Comparison of ENCODE assay signal across 26 cellular contexts in the genomic region with DNA sequence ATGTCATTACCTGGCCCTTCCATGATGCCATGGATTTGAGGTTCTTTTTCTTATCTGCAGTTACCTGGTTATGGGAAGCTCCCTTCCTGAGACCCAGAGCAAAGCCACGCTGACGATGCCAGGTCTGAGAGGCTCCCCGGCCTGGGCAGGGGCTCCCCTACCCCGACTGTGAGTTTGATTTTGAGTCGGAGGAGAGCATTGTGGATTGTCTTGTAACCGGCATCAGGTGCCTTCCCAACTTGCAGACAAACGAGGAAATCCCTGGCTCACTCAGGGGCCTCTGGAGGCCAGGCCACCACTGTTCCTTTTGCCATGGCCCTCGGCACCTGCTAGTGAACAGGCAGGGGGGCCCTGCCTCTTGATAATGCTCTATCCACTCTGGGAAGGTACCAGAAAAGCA.
DNase-seq lines count a peak whose midpoint lies in the region; ATAC-seq, FAIRE-seq and TF ChIP-seq lines count a peak whose summit lies in the region.
"Had no signal": no experiment of that assay in that cellular context is flagged by ENCODE, and none has a peak within 500 bp of the region (broad histone marks: within the 10 kb centered on the region; RNA-seq: fewer than 3 reads in every experiment).

No MANE protein-coding gene starts in this region.

- H3K9me3 ChIP-seq in osteoblast (ENCODE audit: low read depth, low read length) (no peaks in the 10 kb centered on the region), mammary epithelial cell (replicated peaks; ENCODE audit: insufficient read depth, low read length) (peaks cover 52% of the 10 kb centered on the region)
- H3K9me3 ChIP-seq: A549; BLaER1 treated with 17β-estradiol and CSF1 and Interleukin-3, amounts not matched to agents 10 nM and 100 nM; MG63; SJCRH30 had no signal

- H3K4me1 Mint-ChIP-seq in activated naive CD4-positive, alpha-beta T cell treated with anti-CD3 and anti-CD28 coated beads for 36 hours (ENCODE audit: low read depth): no peaks in the 10 kb centered on the region

- H3K27me3 ChIP-seq in bronchial epithelial cell (ENCODE audit: control insufficient read depth, insufficient read depth, low read length) (no peaks in the 10 kb centered on the region), osteoblast (ENCODE audit: insufficient read depth, low read length) (no peaks in the 10 kb centered on the region), mammary epithelial cell (ENCODE audit: insufficient read depth, low read length) (no peaks in the 10 kb centered on the region)
- H3K27me3 ChIP-seq: MG63, SJCRH30 had no signal

- H4K20me1 ChIP-seq in osteoblast (ENCODE audit: insufficient read depth, low read length): peaks cover 2% of the 10 kb centered on the region
- H4K20me1 ChIP-seq in mammary epithelial cell (ENCODE audit: insufficient read depth, low read length): no peaks in the 10 kb centered on the region

- DNase-seq in activated naive CD4-positive, alpha-beta T cell treated with anti-CD3 and anti-CD28 coated beads, Interleukin-2, amount 50 U/mL, for 72 hours (ENCODE audit: low spot score in 2 of 2): no peak
- DNase-seq in activated naive CD4-positive, alpha-beta T cell treated with anti-CD3 and anti-CD28 coated beads for 36 hours: no peak
- no peak for DNase-seq in bronchial epithelial cell (ENCODE audit: low read depth)
- peak; percentile 6 for DNase-seq in osteoblast (ENCODE audit: insufficient read length, low spot score, missing footprints)
- DNase-seq in foreskin fibroblast: no peak
- DNase-seq in mammary epithelial cell: no peak
- DNase-seq in SKM-1 treated with dmso at 0.1 percent for 144 hours (lab: John Stamatoyannopoulos, UW; ENCODE audit: unreplicated experiment): no peak
- DNase-seq: AML-193; CD4-positive, alpha-beta T cell; DMS53; GM23248; H7; MG63; NCI-H2029; NCI-H446; NCI-H524 treated with DMSO at 0.1 percent for 48 hours; NCI-H774; SJCRH30 had no signal

- H3K4me2 ChIP-seq in osteoblast (ENCODE audit: insufficient read depth, low read length) (no peak overlapping the region), mammary epithelial cell (ENCODE audit: insufficient read depth, low read depth, low read length) (no peak overlapping the region)
- H3K4me2 ChIP-seq: A549; BLaER1 treated with 17β-estradiol and CSF1 and Interleukin-3, amounts not matched to agents 10 nM and 100 nM had no signal

- in situ Hi-C loops in mammary epithelial cell (cut with MboI; ENCODE audit: low sequenced_read_pairs in 2 of 2): no loop called here

- H3K27me3 Mint-ChIP-seq in activated naive CD4-positive, alpha-beta T cell treated with anti-CD3 and anti-CD28 coated beads for 36 hours (ENCODE audit: low read depth): no peaks in the 10 kb centered on the region
- H3K27me3 Mint-ChIP-seq: CD4-positive, alpha-beta T cell had no signal

- H3K36me3 ChIP-seq in bronchial epithelial cell (ENCODE audit: control insufficient read depth, insufficient read depth, low read length): no peaks in the 10 kb centered on the region
- peaks cover 22% of the 10 kb centered on the region for H3K36me3 ChIP-seq in osteoblast (ENCODE audit: insufficient read depth, low read length)
- H3K36me3 ChIP-seq in mammary epithelial cell (ENCODE audit: insufficient read depth, low read length): no peaks in the 10 kb centered on the region
- H3K36me3 ChIP-seq: MG63, SJCRH30 had no signal

- H3K27ac ChIP-seq in osteoblast (ENCODE audit: low read depth, low read length) (no peak overlapping the region), mammary epithelial cell (ENCODE audit: insufficient read depth, low read depth, low read length) (no peak overlapping the region)
- H3K27ac ChIP-seq: A549; BLaER1 treated with 17β-estradiol and CSF1 and Interleukin-3, amounts not matched to agents 10 nM and 100 nM; GM23248; SJCRH30 had no signal

- H3K4me1 ChIP-seq in osteoblast (ENCODE audit: insufficient read depth, low read length): no peaks in the 10 kb centered on the region
- no peaks in the 10 kb centered on the region for H3K4me1 ChIP-seq in mammary epithelial cell (ENCODE audit: insufficient read depth, low read length)
- H3K4me1 ChIP-seq: A549, SJCRH30 had no signal

- H2AFZ ChIP-seq in osteoblast (ENCODE audit: low read length): no peak overlapping the region
- H2AFZ ChIP-seq in mammary epithelial cell (ENCODE audit: low read depth, low read length): no peak overlapping the region
- H2AFZ ChIP-seq: GM23248 had no signal

- FAIRE-seq in bronchial epithelial cell (lab: Jason Lieb, UNC): peak; percentile 64
- FAIRE-seq: A549, D721Med, G401.6, GM12878, HepG2, K562 had no signal

- H3K4me3 Mint-ChIP-seq in activated naive CD4-positive, alpha-beta T cell treated with anti-CD3 and anti-CD28 coated beads for 36 hours: no peak overlapping the region
- H3K4me3 Mint-ChIP-seq: CD4-positive, alpha-beta T cell had no signal

- WGBS in mammary epithelial cell (ENCODE audit: low coverage, missing lambda C conversion rate): 72% methylated on average over 6 of the region's 8 CpGs

- BruUV-seq in mammary epithelial cell (replicated peaks; lab: Mats Ljungman, UMichigan): no TSS peak

- H3K36me3 Mint-ChIP-seq in activated naive CD4-positive, alpha-beta T cell treated with anti-CD3 and anti-CD28 coated beads, Interleukin-2, amount 50 U/mL, for 72 hours: peaks cover 0 to 8% of the 10 kb centered on the region in 2 donors
- no peaks in the 10 kb centered on the region for H3K36me3 Mint-ChIP-seq in activated naive CD4-positive, alpha-beta T cell treated with anti-CD3 and anti-CD28 coated beads for 36 hours (ENCODE audit: low read depth)

- no peak for ATAC-seq in activated naive CD4-positive, alpha-beta T cell treated with anti-CD3 and anti-CD28 coated beads, Interleukin-2, amount 50 U/mL, for 72 hours
- ATAC-seq: A549, GM12878, HepG2, K562, Right ventricle myocardium inferior had no signal

- CTCF ChIA-PET in activated naive CD4-positive, alpha-beta T cell treated with anti-CD3 and anti-CD28 coated beads for 36 hours (lab: Charles Lee): interaction anchor here (3.5 kb wide), 1 partner anchor 221 kb away, joined by 18 read pairs; no protein-coding TSS in a partner anchor
- CTCF ChIA-PET in mammary epithelial cell (lab: Charles Lee; ENCODE audit: low non-redundant PET): no interaction called here

- peak overlapping the region; percentile 40 to 71 for H3K27ac Mint-ChIP-seq in activated naive CD4-positive, alpha-beta T cell treated with anti-CD3 and anti-CD28 coated beads, Interleukin-2, amount 50 U/mL, for 72 hours
- no peak overlapping the region for H3K27ac Mint-ChIP-seq in activated naive CD4-positive, alpha-beta T cell treated with anti-CD3 and anti-CD28 coated beads for 36 hours
- H3K27ac Mint-ChIP-seq: CD4-positive, alpha-beta T cell had no signal

- dilution Hi-C loops in mammary epithelial cell (cut with HindIII; ENCODE audit: low sequenced_read_pairs): no loop called here

- intact Hi-C loops in activated naive CD4-positive, alpha-beta T cell treated with anti-CD3 and anti-CD28 coated beads for 36 hours (cut with micrococcal nuclease): no loop called here
- intact Hi-C loops in mammary epithelial cell (cut with micrococcal nuclease): no loop called here

- H3K4me3 ChIP-seq in bronchial epithelial cell (ENCODE audit: low read depth, low read length) (no peak overlapping the region), osteoblast (ENCODE audit: insufficient read depth, low read length) (no peak overlapping the region), foreskin fibroblast (ENCODE audit: low read depth in 1 of 2, low read length in 2 of 2) (no peak overlapping the region), mammary epithelial cell (replicated peaks in 1 of 3; ENCODE audit: insufficient read depth in 1 of 3, low read depth in 2 of 3, low read length in 3 of 3) (no peak overlapping the region)
- H3K4me3 ChIP-seq: A549; BLaER1 treated with 17β-estradiol and CSF1 and Interleukin-3, amounts not matched to agents 10 nM and 100 nM; GM12878; GM23248; K562; MG63; SJCRH30 had no signal

- H3K9me3 Mint-ChIP-seq in activated naive CD4-positive, alpha-beta T cell treated with anti-CD3 and anti-CD28 coated beads, Interleukin-2, amount 50 U/mL, for 72 hours: no peaks in the 10 kb centered on the region
- no peaks in the 10 kb centered on the region for H3K9me3 Mint-ChIP-seq in activated naive CD4-positive, alpha-beta T cell treated with anti-CD3 and anti-CD28 coated beads for 36 hours
- H3K9me3 Mint-ChIP-seq: CD4-positive, alpha-beta T cell had no signal

- H3K79me2 ChIP-seq in osteoblast (ENCODE audit: insufficient read depth, low read length): no peaks in the 10 kb centered on the region
- H3K79me2 ChIP-seq in mammary epithelial cell (ENCODE audit: insufficient read depth, low read length): no peaks in the 10 kb centered on the region

- H3K9ac ChIP-seq in mammary epithelial cell (ENCODE audit: insufficient read depth, low read length): no peak overlapping the region
- H3K9ac ChIP-seq: BLaER1 treated with 17β-estradiol and CSF1 and Interleukin-3, amounts not matched to agents 10 nM and 100 nM; GM23248 had no signal

- TF ChIP-seq CTCF in bronchial epithelial cell (IDR thresholded peaks at IDR 0.05; ENCODE audit: insufficient read depth, low read length, severe bottlenecking) (no peak), osteoblast (IDR thresholded peaks at IDR 0.05; ENCODE audit: extremely low read depth, low read depth, low read length) (no peak), foreskin fibroblast (IDR thresholded peaks at IDR 0.05; ENCODE audit: low read depth, low read length) (no peak), mammary epithelial cell (conservative IDR thresholded peaks at IDR 0.05 in 1 of 2, IDR thresholded peaks at IDR 0.05 in 1 of 2; ENCODE audit: extremely low read depth in 1 of 2, insufficient read depth in 1 of 2, low read depth in 1 of 2, low read length in 2 of 2) (no peak)
